Comparison of ENCODE assay signal across 8 cellular contexts in the genomic region with DNA sequence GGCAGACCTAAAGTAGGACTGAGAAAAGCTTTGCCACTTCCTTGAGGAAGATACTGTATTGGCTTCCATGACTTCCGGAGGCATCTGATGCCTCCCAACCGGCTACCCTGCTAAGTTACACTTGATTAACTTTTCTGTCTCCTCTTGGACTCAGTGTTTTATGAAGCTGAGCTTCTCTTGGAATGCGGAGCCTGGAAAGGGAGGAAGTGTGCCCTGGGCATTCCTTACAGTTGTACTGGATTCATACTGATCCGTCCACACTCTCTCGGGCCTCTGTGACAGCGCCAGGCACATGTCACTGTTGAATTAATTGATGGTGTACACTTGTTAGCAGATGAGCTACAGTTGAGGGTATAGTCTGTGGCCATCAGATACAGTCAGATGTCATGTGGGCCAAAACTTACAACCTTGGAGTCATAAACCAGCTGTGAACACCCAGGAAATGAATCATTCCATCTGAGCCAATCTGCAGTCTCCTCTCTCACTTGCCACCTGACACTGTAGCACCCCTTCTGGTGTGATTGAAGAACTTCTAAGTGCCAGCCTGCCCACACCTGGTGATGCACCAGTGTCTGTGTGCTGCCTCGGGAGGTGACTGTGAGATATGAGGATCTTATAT.
DNase-seq lines count a peak whose midpoint lies in the region; ATAC-seq and TF ChIP-seq lines count a peak whose summit lies in the region.

No MANE protein-coding gene starts in this region.

- H3K27ac Mint-ChIP-seq in natural killer cell = no peak overlapping the region

- H3K36me3 Mint-ChIP-seq in natural killer cell = no peaks in the 10 kb centered on the region

- intact Hi-C loops in natural killer cell (cut with micrococcal nuclease) = no loop called here

- no peak for TF ChIP-seq CTCF in natural killer cell (IDR thresholded peaks at IDR 0.05)

- no peaks in the 10 kb centered on the region for H3K9me3 Mint-ChIP-seq in natural killer cell

- ATAC-seq in GM18502 (IDR thresholded peaks at IDR 0.05; ENCODE audit: poor library complexity, unreplicated experiment) (peak; percentile 79), natural killer cell (peak in 2 of 3 donors; percentile 32 to 38), HG03196 (IDR thresholded peaks at IDR 0.05; ENCODE audit: unreplicated experiment) (no peak)

- peaks cover 6 to 14% of the 10 kb centered on the region in 2 donors for H3K27me3 Mint-ChIP-seq in natural killer cell (ENCODE audit: low read depth in 2 of 2)

- H3K4me1 Mint-ChIP-seq in natural killer cell = no peaks in the 10 kb centered on the region

- H3K4me3 Mint-ChIP-seq in natural killer cell = no peak overlapping the region

- DNase-seq in HCEC 1CT = peak; percentile 38
- DNase-seq in SW 1271 (lab: John Stamatoyannopoulos, UW) = peak; percentile 5 to 53
- DNase-seq in natural killer cell = no peak
- DNase-seq in hypothalamus (lab: John Stamatoyannopoulos, UW) = no peak
- no peak for DNase-seq in GM19238 (ENCODE audit: insufficient read length, low spot score)
- no peak for DNase-seq in stimulated activated naive CD4-positive, alpha-beta T cell (lab: John Stamatoyannopoulos, UW)

Comparison
In these comparisons a context has a peak if more than half of its experiments do, and no peak if none do; other contexts are left out.
1. DNase-seq: peak in HCEC 1CT (single experiment) and SW 1271 (2 of 2); none in natural killer cell (single experiment), hypothalamus (0 of 51), GM19238 (single experiment) and stimulated activated naive CD4-positive, alpha-beta T cell (0 of 6).